Comparison of ENCODE assay signal across 8 cellular contexts in the genomic region with DNA sequence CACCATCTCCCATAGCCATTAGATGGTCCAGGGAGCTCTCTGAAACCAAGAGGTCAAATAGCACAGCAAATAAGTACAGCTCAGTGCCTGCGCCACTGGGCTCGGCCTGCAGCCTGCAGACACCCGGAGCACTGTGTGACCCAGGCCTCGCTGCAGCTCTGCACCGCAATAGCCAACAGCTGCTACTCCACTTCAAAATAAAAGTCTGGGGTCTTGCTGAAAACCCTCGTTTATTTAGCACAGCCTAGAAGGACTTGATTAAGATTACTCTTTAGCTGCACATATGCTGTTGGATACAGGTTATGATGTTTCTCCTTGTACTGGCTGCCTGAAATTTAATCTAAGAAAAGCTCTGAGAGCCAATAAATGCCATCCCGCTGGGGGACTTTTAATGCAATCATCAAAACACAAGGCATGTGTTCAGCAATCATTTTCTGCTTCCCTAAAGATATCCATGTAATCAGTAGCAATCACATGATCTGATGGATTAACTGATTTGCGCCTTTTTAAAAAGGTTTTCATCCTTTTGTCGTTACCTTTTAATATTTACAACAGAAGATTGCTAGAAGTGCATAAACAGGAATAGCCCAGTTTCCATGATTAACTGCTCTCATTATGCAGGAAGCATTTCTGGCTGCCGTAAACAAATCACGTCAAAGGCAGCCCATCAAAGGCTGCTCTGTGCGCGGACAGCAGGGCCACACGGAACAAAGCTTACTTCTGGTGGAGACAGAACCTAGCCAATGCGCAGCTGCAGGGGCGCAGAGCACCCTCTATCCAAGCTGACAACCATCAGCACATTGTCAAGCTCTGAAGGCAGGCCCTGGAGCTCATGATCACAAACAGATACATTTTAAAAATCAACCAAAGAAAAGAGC. TPM values are rescaled to one million over a fixed set of nuclear protein-coding genes. Genes with fewer than 3 reads are reported as not detected.
DNase-seq lines count a peak whose midpoint lies in the region; ATAC-seq and TF ChIP-seq lines count a peak whose summit lies in the region.

No MANE protein-coding gene starts in this region.

- TF ChIP-seq CTCF in heart left ventricle (IDR thresholded peaks at IDR 0.05) (no peak), omental fat pad (IDR thresholded peaks at IDR 0.05) (no peak)

- WGBS in heart left ventricle, 4 donors, result 0 to 2% (median 1%) methylated on average over 16 of the region's 16 CpGs

- no peaks in the 10 kb centered on the region for H3K36me3 ChIP-seq in heart left ventricle

- TF ChIP-seq POLR2A in heart left ventricle (IDR thresholded peaks at IDR 0.05), result no peak

- H3K4me3 ChIP-seq in heart left ventricle, result peak overlapping the region; percentile 19 to 70 (median 56)

- H3K27me3 ChIP-seq in heart left ventricle, result no peaks in the 10 kb centered on the region

- DNase-seq in DMS114 treated with DMSO at 0.1 percent for 48 hours (lab: John Stamatoyannopoulos, UW; ENCODE audit: unreplicated experiment) (peak; percentile 88), NCI-H524 treated with DMSO at 0.1 percent for 48 hours (lab: John Stamatoyannopoulos, UW) (peak; percentile 84), anterior cingulate cortex (lab: John Stamatoyannopoulos, UW) (peak in 57 of 58 donors; percentile 19 to 97 (median 88)), heart left ventricle (peak; percentile 75 to 89 (median 84)), omental fat pad (ENCODE audit: low spot score) (no peak)
- no peak for DNase-seq in stimulated activated CD4-positive, alpha-beta T cell treated with anti-CD3 and anti-CD28 coated beads, Interleukin-15, amount 100 ng/mL, for 24 hours

- intact Hi-C loops in heart left ventricle (cut with DNase I), result loop anchor here in 4 of 10 donors (1.0 to 5.0 kb wide), 2 partner anchors 58 to 59 kb away; partner anchors contain the start of gene CLASP2 (in 4 of the 4)

- H3K4me1 ChIP-seq in heart left ventricle, result peaks cover 4 to 34% (median 15%) of the 10 kb centered on the region in 12 donors

- H3K9me3 ChIP-seq in heart left ventricle, result no peaks in the 10 kb centered on the region

- peak; percentile 91 for ATAC-seq in GM19452 (IDR thresholded peaks at IDR 0.05; ENCODE audit: unreplicated experiment)
- ATAC-seq in HG03442 (IDR thresholded peaks at IDR 0.05; ENCODE audit: unreplicated experiment), result peak; percentile 82
- peak; percentile 98 to 99 (median 99) for ATAC-seq in heart left ventricle
- peak; percentile 90 for ATAC-seq in omental fat pad (ENCODE audit: low FRiP score)

- peak overlapping the region; percentile 56 to 88 (median 80) for H3K27ac ChIP-seq in heart left ventricle

RNA-seq across cellular contexts. Expression of gene CLASP2, which starts 58.8 kb away (rescaled TPM):
- total RNA-seq in heart left ventricle, result 100 to 1,000 TPM in 1 of 9 donors, 10 to 100 TPM in 8; 53.2 to 111 (median 80.5) TPM
- polyA plus RNA-seq in heart left ventricle, result 10 to 100 TPM; 13.3 to 26.9 TPM
- 10 to 100 TPM; 26.1 to 68.7 (median 44.5) TPM for total RNA-seq in omental fat pad

Comparison
In these comparisons a context has a peak if more than half of its experiments do, and no peak if none do; other contexts are left out.
1. DNase-seq: peak in DMS114 treated with DMSO at 0.1 percent for 48 hours (single experiment), NCI-H524 treated with DMSO at 0.1 percent for 48 hours (single experiment), anterior cingulate cortex (57 of 58) and heart left ventricle (5 of 5); none in omental fat pad (single experiment) and stimulated activated CD4-positive, alpha-beta T cell treated with anti-CD3 and anti-CD28 coated beads, Interleukin-15, amount 100 ng/mL, for 24 hours (single experiment).
2. Peak in every context shown above with its lines, with median percentiles within 50 percentile points of each other: ATAC-seq.